ENCODE assay signal across 13 cellular contexts in genomic region chr20:58702859-58703648, GRCh38. TPM values are rescaled to one million over a fixed set of nuclear protein-coding genes. Genes with fewer than 3 reads are reported as not detected.
DNase-seq lines count a peak whose midpoint lies in the region; ATAC-seq and TF ChIP-seq lines count a peak whose summit lies in the region.
"Had no signal": no experiment of that assay in that cellular context is flagged by ENCODE, and none has a peak within 500 bp of the region (broad histone marks: within the 10 kb centered on the region; RNA-seq: fewer than 3 reads in every experiment).

No MANE protein-coding gene starts in this region.

- no peak overlapping the region for H2AFZ ChIP-seq in MM.1S (ENCODE audit: low read length)

- no peaks in the 10 kb centered on the region for H3K9me3 ChIP-seq in MM.1S (replicated peaks; ENCODE audit: insufficient read depth, low read length)
- H3K9me3 ChIP-seq in thoracic aorta, result no peaks in the 10 kb centered on the region
- H3K9me3 ChIP-seq in thyroid gland, result no peaks in the 10 kb centered on the region
- H3K9me3 ChIP-seq: colonic mucosa had no signal

- DNase-seq in activated naive CD4-positive, alpha-beta T cell treated with anti-CD3 and anti-CD28 coated beads, Interleukin-2, amount 10 ng/mL, durations not matched to agents 7 days and 5 days, result peak; percentile 39
- no peak for DNase-seq in activated naive CD4-positive, alpha-beta T cell treated with Interleukin-2 at 50 U/mL for 16 hours
- DNase-seq in MM.1S (no peak), epithelial cell of proximal tubule (ENCODE audit: low read depth) (no peak), thoracic aorta (ENCODE audit: low spot score) (no peak), thyroid gland (no peak), cortex of kidney (lab: John Stamatoyannopoulos, UW) (no peak), AG08395 (ENCODE audit: low spot score) (no peak)
- DNase-seq: NCI-H1092 treated with DMSO at 0.1 percent for 48 hours, retina had no signal

- H3K4me3 ChIP-seq in MM.1S (ENCODE audit: low read length) (no peak overlapping the region), epithelial cell of proximal tubule (ENCODE audit: low read depth, low read length) (no peak overlapping the region), thoracic aorta (no peak overlapping the region), thyroid gland (replicated peaks in 1 of 3) (no peak overlapping the region)
- H3K4me3 ChIP-seq: colonic mucosa had no signal

- TF ChIP-seq POLR2A in thyroid gland (IDR thresholded peaks at IDR 0.05), result no peak

- H3K27me3 ChIP-seq in MM.1S (replicated peaks; ENCODE audit: insufficient read depth, low read length) (no peaks in the 10 kb centered on the region), thoracic aorta (replicated peaks; ENCODE audit: insufficient read depth) (no peaks in the 10 kb centered on the region), thyroid gland (no peaks in the 10 kb centered on the region)
- H3K27me3 ChIP-seq: colonic mucosa had no signal

- H4K20me1 ChIP-seq in MM.1S (ENCODE audit: insufficient read depth, low read length), result no peaks in the 10 kb centered on the region

- no peaks in the 10 kb centered on the region for H3F3A ChIP-seq in MM.1S (ENCODE audit: insufficient read depth, low read length)

- H3K4me2 ChIP-seq in MM.1S (ENCODE audit: low read depth, low read length), result no peak overlapping the region

- no peaks in the 10 kb centered on the region for H3K9me3 Mint-ChIP-seq in activated naive CD4-positive, alpha-beta T cell treated with anti-CD3 and anti-CD28 coated beads, Interleukin-2, amount 10 ng/mL, durations not matched to agents 7 days and 5 days

- no peaks in the 10 kb centered on the region for H3K79me2 ChIP-seq in MM.1S (ENCODE audit: low read length)

- H3K27ac ChIP-seq in MM.1S (ENCODE audit: low read length) (no peak overlapping the region), thoracic aorta (no peak overlapping the region), thyroid gland (no peak overlapping the region)
- H3K27ac ChIP-seq: colonic mucosa, HL-60 had no signal

- no peak for ATAC-seq in thoracic aorta (ENCODE audit: insufficient number of reproducible peaks, low FRiP score, low read depth)

- TF ChIP-seq CTCF in MM.1S (IDR thresholded peaks at IDR 0.05; ENCODE audit: low read length), result peak; percentile 33
- peak; percentile 43 for TF ChIP-seq CTCF in epithelial cell of proximal tubule (conservative IDR thresholded peaks at IDR 0.05; ENCODE audit: low read depth, low read length)
- peak; percentile 17 for TF ChIP-seq CTCF in thoracic aorta (IDR thresholded peaks at IDR 0.05)
- TF ChIP-seq CTCF in thyroid gland (IDR thresholded peaks at IDR 0.05), result no peak

- H3K9ac ChIP-seq in MM.1S (ENCODE audit: low read length), result no peak overlapping the region

- no peaks in the 10 kb centered on the region for H3K4me1 Mint-ChIP-seq in activated naive CD4-positive, alpha-beta T cell treated with anti-CD3 and anti-CD28 coated beads, Interleukin-2, amount 10 ng/mL, durations not matched to agents 7 days and 5 days
- H3K4me1 Mint-ChIP-seq: mesothelial cell of epicardium had no signal

- no peak overlapping the region for H3K27ac Mint-ChIP-seq in activated naive CD4-positive, alpha-beta T cell treated with anti-CD3 and anti-CD28 coated beads, Interleukin-2, amount 10 ng/mL, durations not matched to agents 7 days and 5 days
- H3K27ac Mint-ChIP-seq: mesothelial cell of epicardium had no signal

- no peaks in the 10 kb centered on the region for H3K27me3 Mint-ChIP-seq in activated naive CD4-positive, alpha-beta T cell treated with anti-CD3 and anti-CD28 coated beads, Interleukin-2, amount 10 ng/mL, durations not matched to agents 7 days and 5 days

- H3K4me1 ChIP-seq in MM.1S (ENCODE audit: low read length) (no peaks in the 10 kb centered on the region), thoracic aorta (ENCODE audit: control insufficient read depth in 1 of 2, low read depth in 2 of 2) (peaks cover 0 to 6% of the 10 kb centered on the region in 2 donors), thyroid gland (no peaks in the 10 kb centered on the region)
- H3K4me1 ChIP-seq: colonic mucosa had no signal

- H3K9me2 ChIP-seq in MM.1S (replicated peaks; ENCODE audit: insufficient read depth, low read length), result no peaks in the 10 kb centered on the region

- WGBS in thyroid gland, 2 donors, result 93 to 95% methylated on average over 28 of the region's 28 CpGs

- no peak overlapping the region for H3K4me3 Mint-ChIP-seq in activated naive CD4-positive, alpha-beta T cell treated with anti-CD3 and anti-CD28 coated beads, Interleukin-2, amount 10 ng/mL, durations not matched to agents 7 days and 5 days
- H3K4me3 Mint-ChIP-seq: mesothelial cell of epicardium had no signal

- intact Hi-C loops in thyroid gland (cut with DNase I), result no loop called here

- CTCF ChIA-PET in activated naive CD4-positive, alpha-beta T cell treated with anti-CD3 and anti-CD28 coated beads, Interleukin-2, amount 10 ng/mL, durations not matched to agents 7 days and 5 days (lab: Charles Lee), result interaction anchor here (1.2 to 1.8 kb wide), 4 partner anchors 9 to 55 kb away, joined by 3 to 8 read pairs (median 4); partner anchors contain the start of gene STX16

- H3K36me3 ChIP-seq in MM.1S (replicated peaks; ENCODE audit: insufficient read depth, low read length), result no peaks in the 10 kb centered on the region
- peaks cover 46% of the 10 kb centered on the region for H3K36me3 ChIP-seq in thoracic aorta
- H3K36me3 ChIP-seq in thyroid gland, result peaks cover 51 to 52% of the 10 kb centered on the region in 2 donors
- H3K36me3 ChIP-seq: colonic mucosa had no signal

- peaks cover 27% of the 10 kb centered on the region for H3K36me3 Mint-ChIP-seq in activated naive CD4-positive, alpha-beta T cell treated with anti-CD3 and anti-CD28 coated beads, Interleukin-2, amount 10 ng/mL, durations not matched to agents 7 days and 5 days

RNA-seq across cellular contexts. Expression of gene NPEPL1, which starts 10.5 kb away (rescaled TPM):
- 18.8 and 26.5 TPM in 2 replicates for total RNA-seq in epithelial cell of proximal tubule
- 10 to 100 TPM; 47.1 to 59.4 TPM for total RNA-seq in thoracic aorta
- 10 to 100 TPM; 41.6 to 56.0 (median 47.2) TPM for total RNA-seq in thyroid gland

RNA-seq across cellular contexts. Expression of gene STX16, which starts 52.0 kb away (rescaled TPM):
- total RNA-seq in epithelial cell of proximal tubule, result 10.4 and 14.4 TPM in 2 replicates
- total RNA-seq in thoracic aorta, result 100 to 1,000 TPM in 1 of 2 donors, 10 to 100 TPM in 1; 66.3 to 109 TPM
- total RNA-seq in thyroid gland, result 10 to 100 TPM; 42.5 to 59.1 (median 53.0) TPM

Comparison
In these comparisons a context has a peak if more than half of its experiments do, and no peak if none do; other contexts are left out.
1. CTCF ChIP-seq: peak in MM.1S (single experiment), epithelial cell of proximal tubule (single experiment) and thoracic aorta (single experiment); none in thyroid gland (0 of 6).